Comparison of ENCODE assay signal across 27 cellular contexts in the genomic region with DNA sequence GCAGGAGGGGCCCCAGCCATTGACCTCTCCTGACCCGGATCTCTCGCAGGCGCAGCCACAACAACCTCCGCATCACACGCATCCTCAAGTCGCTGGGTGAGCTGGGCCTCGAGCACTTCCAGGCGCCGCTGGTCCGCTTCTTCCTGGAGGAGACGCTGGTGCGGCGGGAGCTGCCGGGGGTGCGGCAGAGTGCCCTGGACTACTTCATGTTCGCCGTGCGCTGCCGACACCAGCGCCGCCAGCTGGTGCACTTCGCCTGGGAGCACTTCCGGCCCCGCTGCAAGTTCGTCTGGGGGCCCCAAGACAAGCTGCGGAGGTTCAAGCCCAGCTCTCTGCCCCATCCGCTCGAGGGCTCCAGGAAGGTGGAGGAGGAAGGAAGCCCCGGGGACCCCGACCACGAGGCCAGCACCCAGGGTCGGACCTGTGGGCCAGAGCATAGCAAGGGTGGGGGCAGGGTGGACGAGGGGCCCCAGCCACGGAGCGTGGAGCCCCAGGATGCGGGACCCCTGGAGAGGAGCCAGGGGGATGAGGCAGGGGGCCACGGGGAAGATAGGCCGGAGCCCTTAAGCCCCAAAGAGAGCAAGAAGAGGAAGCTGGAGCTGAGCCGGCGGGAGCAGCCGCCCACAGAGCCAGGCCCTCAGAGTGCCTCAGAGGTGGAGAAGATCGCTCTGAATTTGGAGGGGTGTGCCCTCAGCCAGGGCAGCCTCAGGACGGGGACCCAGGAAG. TPM values are rescaled to one million over a fixed set of nuclear protein-coding genes. Genes with fewer than 3 reads are reported as not detected.
DNase-seq lines count a peak whose midpoint lies in the region; ATAC-seq and TF ChIP-seq lines count a peak whose summit lies in the region.
"Had no signal": no experiment of that assay in that cellular context is flagged by ENCODE, and none has a peak within 500 bp of the region (broad histone marks: within the 10 kb centered on the region; RNA-seq: fewer than 3 reads in every experiment).

No MANE protein-coding gene starts in this region.

- H2BK5ac ChIP-seq in neuronal stem cell (ENCODE audit: low read length), result no peak overlapping the region

- H2BK15ac ChIP-seq in neuronal stem cell (ENCODE audit: low read length), result no peak overlapping the region

- H3K27ac ChIP-seq in HL-60 (replicated peaks) (peak overlapping the region; percentile 56), RWPE2 (ENCODE audit: poor library complexity, severe bottlenecking) (no peak overlapping the region), neuronal stem cell (replicated peaks; ENCODE audit: low read length) (no peak overlapping the region)
- H3K27ac ChIP-seq: BLaER1, SK-N-MC had no signal

- H3K4me1 ChIP-seq in RWPE2 (ENCODE audit: insufficient read depth, poor library complexity, severe bottlenecking) (peaks cover 2% of the 10 kb centered on the region), neuronal stem cell (ENCODE audit: control insufficient read depth in 2 of 2, insufficient read depth in 1 of 2, low read depth in 1 of 2, low read length in 2 of 2) (peaks cover 4 to 17% of the 10 kb centered on the region in 2 donors)

- H4K8ac ChIP-seq in neuronal stem cell (ENCODE audit: low read depth, low read length), result no peak overlapping the region

- H3K9me3 ChIP-seq in RWPE2 (ENCODE audit: severe bottlenecking), result no peaks in the 10 kb centered on the region
- H3K9me3 ChIP-seq in neuronal stem cell (replicated peaks in 1 of 2; ENCODE audit: control insufficient read depth in 2 of 2, insufficient read depth in 1 of 2, low read depth in 1 of 2, low read length in 2 of 2), result no peaks in the 10 kb centered on the region
- H3K9me3 ChIP-seq: BLaER1 had no signal

- TF ChIP-seq CTCF in HL-60 (IDR thresholded peaks at IDR 0.05; ENCODE audit: insufficient read depth, low read length), result no peak
- no peak for TF ChIP-seq CTCF in RWPE2 (IDR thresholded peaks at IDR 0.05; ENCODE audit: poor library complexity, severe bottlenecking)

- no peak overlapping the region for H3K4ac ChIP-seq in neuronal stem cell (ENCODE audit: low read length)

- H2BK12ac ChIP-seq in neuronal stem cell (ENCODE audit: low read length), result no peak overlapping the region

- H3K4me2 ChIP-seq in neuronal stem cell (ENCODE audit: insufficient read depth, low read length, poor library complexity, severe bottlenecking), result no peak overlapping the region
- H3K4me2 ChIP-seq: BLaER1 had no signal

- no peak overlapping the region for H2BK120ac ChIP-seq in neuronal stem cell (ENCODE audit: low read depth, low read length)

- H3K14ac ChIP-seq in neuronal stem cell (ENCODE audit: low read length), result no peak overlapping the region

- H3K79me1 ChIP-seq in neuronal stem cell (ENCODE audit: low read depth, low read length), result peaks cover 2% of the 10 kb centered on the region

- peak overlapping the region; percentile 81 for H2AK5ac ChIP-seq in neuronal stem cell (ENCODE audit: low read depth, low read length)

- H3K27me3 ChIP-seq in HL-60 (ENCODE audit: insufficient read depth, poor library complexity, severe bottlenecking), result peaks cover 16% of the 10 kb centered on the region
- H3K27me3 ChIP-seq in RWPE2 (ENCODE audit: insufficient read depth, poor library complexity, severe bottlenecking), result peaks cover 16% of the 10 kb centered on the region
- peaks cover 0 to 15% (median 6%) of the 10 kb centered on the region in 3 experiments for H3K27me3 ChIP-seq in neuronal stem cell (ENCODE audit: control insufficient read depth in 3 of 3, insufficient read depth in 3 of 3, low read depth in 1 of 3, low read length in 3 of 3)

- H4K91ac ChIP-seq in neuronal stem cell (ENCODE audit: low read depth, low read length, poor library complexity), result no peak overlapping the region

- H3K23ac ChIP-seq in neuronal stem cell (ENCODE audit: low read depth, low read length, poor library complexity), result no peak overlapping the region

- no peak overlapping the region for H3K18ac ChIP-seq in neuronal stem cell (ENCODE audit: low read length)

- no peak for ATAC-seq in RWPE2 (ENCODE audit: low read depth)
- no peak for ATAC-seq in HG03378 (IDR thresholded peaks at IDR 0.05; ENCODE audit: unreplicated experiment)
- ATAC-seq: GM12878, T-helper 17 cell had no signal

- peaks cover 53% of the 10 kb centered on the region for H3K36me3 ChIP-seq in RWPE2 (ENCODE audit: low read depth)
- H3K36me3 ChIP-seq in neuronal stem cell (replicated peaks in 1 of 2; ENCODE audit: control insufficient read depth in 2 of 2, insufficient read depth in 2 of 2, low read length in 2 of 2), result peaks cover 16 to 47% of the 10 kb centered on the region in 2 donors

- H3K4me3 ChIP-seq in HL-60 (replicated peaks; ENCODE audit: insufficient read depth, low read length), result no peak overlapping the region
- no peak overlapping the region for H3K4me3 ChIP-seq in RWPE2 (ENCODE audit: severe bottlenecking)
- H3K4me3 ChIP-seq in neuronal stem cell (ENCODE audit: low read length in 2 of 2), result no peak overlapping the region
- H3K4me3 ChIP-seq: BLaER1, GM12878, SK-N-MC had no signal

- H3K9ac ChIP-seq in neuronal stem cell (ENCODE audit: low read depth, low read length, poor library complexity), result no peak overlapping the region
- H3K9ac ChIP-seq: BLaER1 had no signal

- no CpG with 5 or more reads among the region's 43 CpGs for WGBS in neuronal stem cell (ENCODE audit: extremely low coverage in 2 of 2, insufficient read length in 2 of 2, insufficient replicate concordance in 1 of 2), 2 donors

- H2AFZ ChIP-seq in neuronal stem cell (ENCODE audit: low read length), result no peak overlapping the region

- peak; percentile 54 for DNase-seq in CD1c-positive myeloid dendritic cell (ENCODE audit: extremely low spot score)
- DNase-seq in HL-60 (ENCODE audit: low read depth in 1 of 2, low spot score in 1 of 2), result peak in 1 of 2 experiments; percentile 77
- DNase-seq in RWPE2 (ENCODE audit: low spot score), result peak; percentile 88
- no peak for DNase-seq in neuronal stem cell (ENCODE audit: low spot score)
- no peak for DNase-seq in cortex of kidney (lab: John Stamatoyannopoulos, UW)
- DNase-seq in NCI-H510A (lab: John Stamatoyannopoulos, UW), result no peak
- DNase-seq in T1000 (lab: John Stamatoyannopoulos, UW), result no peak
- DNase-seq: CD4-positive, alpha-beta memory T cell; COR-L47; DMS 273 treated with DMSO at 0.1 percent for 48 hours; DMS79; EL; GDM1; NCI-H1092 treated with DMSO at 0.1 percent for 48 hours; NCI-H1436; NCI-H187 treated with DMSO at 0.1 percent for 48 hours; NCI-H2171 treated with DMSO at 0.1 percent for 48 hours; NCI-H345; NCI-H524; NCI-H774; RPMI8226; SHP77 treated with DMSO at 0.1 percent for 48 hours; T-helper 17 cell had no signal

RNA-seq across cellular contexts. Expression of a gene that starts 4.5 kb away (rescaled TPM):
- polyA plus RNA-seq in neuronal stem cell (2013, experiment 1 of 2), result 77.2 TPM
- polyA plus RNA-seq in neuronal stem cell (2013, experiment 2 of 2), result 77.0 TPM

RNA-seq across cellular contexts. Expression of a gene that starts 7.7 kb away (rescaled TPM):
- polyA plus RNA-seq in neuronal stem cell (2013, experiment 1 of 2), result 15.0 TPM
- 14.7 TPM for polyA plus RNA-seq in neuronal stem cell (2013, experiment 2 of 2)

RNA-seq across cellular contexts. Expression of a gene that starts 16.1 kb away (rescaled TPM):
- polyA plus RNA-seq in neuronal stem cell (2013, experiment 1 of 2), result 15.5 TPM
- 15.6 TPM for polyA plus RNA-seq in neuronal stem cell (2013, experiment 2 of 2)

RNA-seq across cellular contexts. Expression of a gene that starts 49.3 kb away (rescaled TPM):
- polyA plus RNA-seq in neuronal stem cell (2013, experiment 1 of 2), result 14.5 TPM
- 15.3 TPM for polyA plus RNA-seq in neuronal stem cell (2013, experiment 2 of 2)

Comparison
In these comparisons a context has a peak if more than half of its experiments do, and no peak if none do; other contexts are left out.
1. DNase-seq: peak in CD1c-positive myeloid dendritic cell (single experiment) and RWPE2 (single experiment); none in neuronal stem cell (single experiment), cortex of kidney (single experiment), NCI-H510A (single experiment) and T1000 (single experiment).